In genomic region chr11:130369141-130369691, GRCh38 we compare ENCODE assay signal across 21 cellular contexts. TPM values are rescaled to one million over a fixed set of nuclear protein-coding genes. Genes with fewer than 3 reads are reported as not detected.
DNase-seq lines count a peak whose midpoint lies in the region; ATAC-seq, FAIRE-seq and TF ChIP-seq lines count a peak whose summit lies in the region.
"Had no signal": no experiment of that assay in that cellular context is flagged by ENCODE, and none has a peak within 500 bp of the region (broad histone marks: within the 10 kb centered on the region; RNA-seq: fewer than 3 reads in every experiment).

No MANE protein-coding gene starts in this region.

- H2AFZ ChIP-seq in HepG2 (ENCODE audit: low read length) (no peak overlapping the region), H1 (ENCODE audit: low read length) (no peak overlapping the region)
- H2AFZ ChIP-seq: hepatocyte had no signal

- intact Hi-C loops in HepG2 (cut with micrococcal nuclease; ENCODE audit: unreplicated experiment) = no loop called here
- intact Hi-C loops in right lobe of liver (cut with DNase I) = no loop called here
- intact Hi-C loops in mucosa of descending colon (cut with DNase I, micrococcal nuclease) = no loop called here

- no peak overlapping the region for H3K9ac ChIP-seq in HepG2 (ENCODE audit: insufficient read depth, low read depth, low read length)
- no peak overlapping the region for H3K9ac ChIP-seq in H1 (replicated peaks in 1 of 4; ENCODE audit: extremely low read depth in 1 of 4, low read depth in 3 of 4, low read length in 3 of 4)

- peaks cover 5% of the 10 kb centered on the region for H3K27me3 Mint-ChIP-seq in activated CD8-positive, alpha-beta T cell treated with anti-CD3 and anti-CD28 coated beads, Interleukin-2, amount 10 ng/mL, durations not matched to agents 7 days and 5 days (ENCODE audit: low read depth)

- peak overlapping the region; percentile 46; the same call in 1 of the 2 replicates for H2BK12ac ChIP-seq in H1 (ENCODE audit: low read depth, low read length)

- H3K9me3 ChIP-seq in HepG2 (ENCODE audit: low read length) = no peaks in the 10 kb centered on the region
- no peaks in the 10 kb centered on the region for H3K9me3 ChIP-seq in right lobe of liver
- H3K9me3 ChIP-seq in H1 (ENCODE audit: insufficient read depth in 2 of 2, low read depth in 1 of 2, low read length in 1 of 2) = no peaks in the 10 kb centered on the region
- no peaks in the 10 kb centered on the region for H3K9me3 ChIP-seq in mucosa of descending colon

- H3K4ac ChIP-seq in H1 (replicated peaks; ENCODE audit: insufficient read length, low read depth, low read length) = no peak overlapping the region

- no peaks in the 10 kb centered on the region for H3K4me1 Mint-ChIP-seq in activated CD8-positive, alpha-beta T cell treated with anti-CD3 and anti-CD28 coated beads, Interleukin-2, amount 10 ng/mL, durations not matched to agents 7 days and 5 days (ENCODE audit: low read depth)
- H3K4me1 Mint-ChIP-seq: naive B cell had no signal

- H2BK120ac ChIP-seq in H1 (replicated peaks; ENCODE audit: low read depth, low read length) = no peak overlapping the region

- H4K5ac ChIP-seq in H1 (ENCODE audit: insufficient read length, low read depth, low read length) = no peak overlapping the region

- 52% methylated on average over 6 of the region's 6 CpGs for WGBS in HepG2 (ENCODE audit: low lambda C conversion rate)
- WGBS in right lobe of liver (ENCODE audit: insufficient coverage, low coverage, low lambda C conversion rate, missing lambda C conversion rate) = 67% methylated on average over 5 of the region's 6 CpGs
- WGBS in H1 (ENCODE audit: extremely low coverage in 1 of 2, insufficient coverage in 1 of 2, insufficient read length in 1 of 2, insufficient replicate concordance in 2 of 2, low coverage in 1 of 2, low lambda C conversion rate in 2 of 2, missing lambda C conversion rate in 1 of 2), 2 experiments = 89% methylated on average over 6 of the region's 6 CpGs; no CpG with 5 or more reads in 1 of the 2 experiments

- H3K18ac ChIP-seq in H1 (ENCODE audit: extremely low read depth, low read length) = peak overlapping the region; percentile 19; the same call in 1 of the 2 replicates

- in situ Hi-C loops in HepG2 (cut with HindIII; ENCODE audit: extremely low pct_ligation_motif_present, low pct_unique_long_range_greater_than_20kb) = loop anchor here (10.0 kb wide), 1 partner anchor 154 kb away; no protein-coding TSS in a partner anchor

- no peaks in the 10 kb centered on the region for H3K79me1 ChIP-seq in H1 (ENCODE audit: low read depth, low read length)

- H2BK5ac ChIP-seq in H1 (ENCODE audit: low read depth, low read length) = no peak overlapping the region

- H3K36me3 ChIP-seq in HepG2 (replicated peaks in 1 of 2; ENCODE audit: control insufficient read depth in 1 of 2, insufficient read depth in 2 of 2, low read length in 2 of 2) = no peaks in the 10 kb centered on the region
- no peaks in the 10 kb centered on the region for H3K36me3 ChIP-seq in right lobe of liver
- H3K36me3 ChIP-seq in H1 (ENCODE audit: control insufficient read depth in 2 of 4, insufficient read depth in 4 of 4, low read length in 3 of 4) = no peaks in the 10 kb centered on the region
- no peaks in the 10 kb centered on the region for H3K36me3 ChIP-seq in mucosa of descending colon (ENCODE audit: low read depth)

- no peak overlapping the region for H3K27ac Mint-ChIP-seq in activated CD8-positive, alpha-beta T cell treated with anti-CD3 and anti-CD28 coated beads, Interleukin-2, amount 10 ng/mL, durations not matched to agents 7 days and 5 days
- H3K27ac Mint-ChIP-seq: naive B cell; T-helper 2 cell treated with Interferon-gamma antibody and Interleukin-4, amounts not matched to agents 5 μg/mL and 100 μg/mL, for 36 hours had no signal

- no peak for TF ChIP-seq POLR2A in HepG2 (IDR thresholded peaks at IDR 0.05; ENCODE audit: insufficient read depth in 1 of 2, low read depth in 2 of 2, low read length in 2 of 2)
- no peak for TF ChIP-seq POLR2A in right lobe of liver (IDR thresholded peaks at IDR 0.05)
- TF ChIP-seq POLR2A in H1 (IDR thresholded peaks at IDR 0.05; ENCODE audit: control extremely low read depth in 1 of 2, low read depth in 2 of 2, low read length in 2 of 2) = no peak

- H4K8ac ChIP-seq in H1 (ENCODE audit: extremely low read depth, insufficient read depth, low read length) = no peak overlapping the region

- no peak overlapping the region for H3K23ac ChIP-seq in H1 (ENCODE audit: insufficient read length)

- H2BK15ac ChIP-seq in H1 (ENCODE audit: low read length) = no peak overlapping the region

- H2AK5ac ChIP-seq in H1 (ENCODE audit: low read depth, low read length) = no peak overlapping the region

- no peak for TF ChIP-seq EP300 in HepG2 (IDR thresholded peaks at IDR 0.05; ENCODE audit: low read depth in 2 of 2, low read length in 2 of 2)
- TF ChIP-seq EP300 in HepG2 (CRISPR knock-in tag; IDR thresholded peaks at IDR 0.05; ENCODE audit: borderline replicate concordance) = no peak
- no peak for TF ChIP-seq EP300 in H1 (IDR thresholded peaks at IDR 0.05; ENCODE audit: borderline replicate concordance in 1 of 2, low read depth in 2 of 2, low read length in 2 of 2)

- H4K91ac ChIP-seq in H1 (replicated peaks; ENCODE audit: insufficient read length, low read length) = no peak overlapping the region

- no peaks in the 10 kb centered on the region for H3K79me2 ChIP-seq in HepG2 (ENCODE audit: insufficient read depth, low read length)
- H3K79me2 ChIP-seq in H1 (ENCODE audit: control insufficient read depth in 1 of 2, insufficient read depth in 2 of 2, low read length in 2 of 2) = no peaks in the 10 kb centered on the region
- H3K79me2 ChIP-seq: hepatocyte had no signal

- no peak overlapping the region for H3K14ac ChIP-seq in H1 (ENCODE audit: insufficient read length)

- H3K36me3 Mint-ChIP-seq in activated CD8-positive, alpha-beta T cell treated with anti-CD3 and anti-CD28 coated beads, Interleukin-2, amount 10 ng/mL, durations not matched to agents 7 days and 5 days (ENCODE audit: low read depth) = no peaks in the 10 kb centered on the region
- H3K36me3 Mint-ChIP-seq: naive B cell had no signal

- ATAC-seq in HepG2 (peak; percentile 52), right lobe of liver (no peak), HG02798 (IDR thresholded peaks at IDR 0.05; ENCODE audit: poor library complexity, unreplicated experiment) (no peak), mucosa of descending colon (no peak), HG03571 (IDR thresholded peaks at IDR 0.05; ENCODE audit: unreplicated experiment) (no peak)
- no peak for ATAC-seq in activated CD8-positive, alpha-beta T cell treated with anti-CD3 and anti-CD28 coated beads, Interleukin-2, amount 10 ng/mL, durations not matched to agents 7 days and 5 days
- ATAC-seq: left colon had no signal

- DNase-seq in HepG2 (ENCODE audit: low spot score) (no peak), right lobe of liver (no peak), H1 (ENCODE audit: low read depth in 1 of 2, low spot score in 2 of 2) (no peak), myocyte (ENCODE audit: low read depth) (peak; percentile 62), mucosa of descending colon (no peak)
- no peak for DNase-seq in activated CD8-positive, alpha-beta T cell treated with anti-CD3 and anti-CD28 coated beads, Interleukin-2, amount 10 ng/mL, durations not matched to agents 7 days and 5 days
- DNase-seq: activated CD8-positive, alpha-beta memory T cell treated with anti-CD3 and anti-CD28 coated beads, Interleukin-2, amount 50 U/mL, for 4 hours; activated naive CD4-positive, alpha-beta T cell; Calu3; left colon; naive B cell; NCI-H1417 treated with DMSO at 0.1 percent for 48 hours; NCI-H2227 treated with DMSO at 0.1 percent for 48 hours; retina had no signal

- CTCF ChIA-PET in HepG2 (lab: Yijun Ruan, JAX; ENCODE audit: low intra/inter-chr PET ratio, low total read pairs) = interaction anchor here (1.1 kb wide), 1 partner anchor 156 kb away, joined by 3 read pairs; no protein-coding TSS in a partner anchor
- CTCF ChIA-PET in H1 (lab: Charles Lee; ENCODE audit: partially characterized antibody) = interaction anchor here (0.6 to 2.3 kb wide), 10 partner anchors 21 to 525 kb away, joined by 3 to 10 read pairs (median 3); no protein-coding TSS in a partner anchor
- CTCF ChIA-PET in activated CD8-positive, alpha-beta T cell treated with anti-CD3 and anti-CD28 coated beads, Interleukin-2, amount 10 ng/mL, durations not matched to agents 7 days and 5 days (lab: Charles Lee) = interaction anchor here (3.8 kb wide), 1 partner anchor 156 kb away, joined by 23 read pairs; no protein-coding TSS in a partner anchor

- TF ChIP-seq RAD21 in HepG2 (CRISPR knock-in tag; IDR thresholded peaks at IDR 0.05) (no peak), H1 (IDR thresholded peaks at IDR 0.05 in 1 of 2, conservative IDR thresholded peaks at IDR 0.05 in 1 of 2; ENCODE audit: low read depth in 2 of 2, low read length in 2 of 2) (peak in 1 of 2 experiments; percentile 9; a peak in 1 of 4 replicates)

- H3K4me1 ChIP-seq in HepG2 (ENCODE audit: insufficient read depth, low read length) (no peaks in the 10 kb centered on the region), right lobe of liver (no peaks in the 10 kb centered on the region), H1 (replicated peaks in 1 of 4; ENCODE audit: control insufficient read depth in 3 of 4, insufficient read depth in 4 of 4, low read length in 3 of 4) (peaks cover 0 to 15% (median 2%) of the 10 kb centered on the region in 4 experiments; a peak in 3 of 7 replicates), mucosa of descending colon (ENCODE audit: low read depth) (no peaks in the 10 kb centered on the region)

- no peak overlapping the region for H3K4me3 Mint-ChIP-seq in activated CD8-positive, alpha-beta T cell treated with anti-CD3 and anti-CD28 coated beads, Interleukin-2, amount 10 ng/mL, durations not matched to agents 7 days and 5 days
- H3K4me3 Mint-ChIP-seq: naive B cell; T-helper 2 cell treated with Interferon-gamma antibody and Interleukin-4, amounts not matched to agents 5 μg/mL and 100 μg/mL, for 36 hours had no signal

- POLR2A ChIA-PET in HepG2 (lab: Yijun Ruan, JAX) = no interaction called here
- POLR2A ChIA-PET in H1 (lab: Charles Lee; ENCODE audit: partially characterized antibody) = interaction anchor here (1.1 to 1.6 kb wide), 3 partner anchors 35 to 88 kb away, joined by 3 to 4 read pairs (median 3); no protein-coding TSS in a partner anchor
- POLR2A ChIA-PET in activated CD8-positive, alpha-beta T cell treated with anti-CD3 and anti-CD28 coated beads, Interleukin-2, amount 10 ng/mL, durations not matched to agents 7 days and 5 days (lab: Charles Lee) = no interaction called here

- no peaks in the 10 kb centered on the region for H4K20me1 ChIP-seq in HepG2 (ENCODE audit: insufficient read depth, low read length)
- H4K20me1 ChIP-seq in H1 (replicated peaks in 1 of 2; ENCODE audit: control insufficient read depth in 1 of 2, insufficient read depth in 2 of 2, low read length in 2 of 2) = no peaks in the 10 kb centered on the region

- no peaks in the 10 kb centered on the region for H3K9me3 Mint-ChIP-seq in activated CD8-positive, alpha-beta T cell treated with anti-CD3 and anti-CD28 coated beads, Interleukin-2, amount 10 ng/mL, durations not matched to agents 7 days and 5 days (ENCODE audit: insufficient read depth)
- H3K9me3 Mint-ChIP-seq: naive B cell; T-helper 2 cell treated with Interferon-gamma antibody and Interleukin-4, amounts not matched to agents 5 μg/mL and 100 μg/mL, for 36 hours had no signal

- peak overlapping the region; percentile 44; the same call in 1 of the 2 replicates for H2BK20ac ChIP-seq in H1 (ENCODE audit: low read length)

- H3K27me3 ChIP-seq in HepG2 (ENCODE audit: control insufficient read depth in 1 of 2, insufficient read depth in 2 of 2, low read length in 2 of 2) = peaks cover 0 to 7% of the 10 kb centered on the region in 2 experiments; a peak in 2 of 5 replicates
- no peaks in the 10 kb centered on the region for H3K27me3 ChIP-seq in right lobe of liver
- H3K27me3 ChIP-seq in H1 (replicated peaks in 1 of 4; ENCODE audit: control insufficient read depth in 3 of 4, extremely low read depth in 1 of 4, insufficient read depth in 3 of 4, low read length in 3 of 4) = no peaks in the 10 kb centered on the region

- no peak overlapping the region for H3K27ac ChIP-seq in HepG2 (ENCODE audit: extremely low read length, insufficient read depth, low read length)
- H3K27ac ChIP-seq in right lobe of liver = no peak overlapping the region
- no peak overlapping the region for H3K27ac ChIP-seq in H1 (ENCODE audit: low read depth, low read length)
- H3K27ac ChIP-seq: hepatocyte had no signal

- BruUV-seq in HepG2 (replicated peaks; lab: Mats Ljungman, UMichigan) = no TSS peak

- FAIRE-seq in HepG2 (lab: Jason Lieb, UNC) = no peak
- FAIRE-seq in H1 (lab: Jason Lieb, UNC) = no peak
- FAIRE-seq: G401.6 had no signal

- H3K4me2 ChIP-seq in HepG2 (ENCODE audit: low read depth, low read length) (no peak overlapping the region), H1 (ENCODE audit: insufficient read depth in 1 of 2, low read depth in 2 of 2, low read length in 2 of 2) (no peak overlapping the region)
- H3K4me2 ChIP-seq: hepatocyte had no signal

- H3K23me2 ChIP-seq in H1 (ENCODE audit: low read depth, low read length) = no peaks in the 10 kb centered on the region

- TF ChIP-seq CTCF in HepG2 (CRISPR knock-in tag; IDR thresholded peaks at IDR 0.05) = no peak
- TF ChIP-seq CTCF in right lobe of liver (IDR thresholded peaks at IDR 0.05) = no peak
- peak in 2 of 3 experiments; percentile 21 to 31; a peak in 2 of 4 replicates for TF ChIP-seq CTCF in H1 (IDR thresholded peaks at IDR 0.05; ENCODE audit: control extremely low read depth in 1 of 3, insufficient read depth in 1 of 3, low read depth in 1 of 3, low read length in 3 of 3)
- TF ChIP-seq CTCF in mucosa of descending colon (IDR thresholded peaks at IDR 0.05) = no peak

- no peak overlapping the region for H3K56ac ChIP-seq in H1 (replicated peaks; ENCODE audit: insufficient read length, low read depth, low read length)

- no peak overlapping the region for H3K4me3 ChIP-seq in HepG2 (replicated peaks in 1 of 3; ENCODE audit: insufficient read depth in 1 of 3, low read depth in 2 of 3, low read length in 3 of 3)
- no peak overlapping the region for H3K4me3 ChIP-seq in right lobe of liver
- no peak overlapping the region for H3K4me3 ChIP-seq in H1 (ENCODE audit: extremely low read depth in 1 of 4, insufficient read depth in 2 of 4, low read depth in 3 of 4, low read length in 4 of 4)
- H3K4me3 ChIP-seq in mucosa of descending colon = no peak overlapping the region
- H3K4me3 ChIP-seq: hepatocyte had no signal

RNA-seq across cellular contexts. Expression of gene ZBTB44, which starts 54.5 kb away (rescaled TPM):
- total RNA-seq in HepG2 (2016; rRNA removed; fragmentation: Illumina TruSeq; extraction: Trizol) (19.5 and 23.6 TPM in 2 replicates), right lobe of liver (10 to 100 TPM; 16.3 to 22.4 (median 18.4) TPM), myocyte (20.5 and 28.3 TPM in 2 replicates), mucosa of descending colon (10 to 100 TPM; 26.5 to 56.8 (median 32.4) TPM)
- 140 and 157 TPM in 2 replicates for total RNA-seq in HepG2 (2016; cell fraction: cytosol; rRNA removed; fragmentation: Illumina TruSeq; extraction: Trizol; ENCODE audit: low read depth)
- total RNA-seq in HepG2 (2016; cell fraction: insoluble cytoplasmic fraction; rRNA removed; fragmentation: Illumina TruSeq; extraction: Trizol) = 19.8 and 22.4 TPM in 2 replicates
- total RNA-seq in HepG2 (2016; cell fraction: membrane; rRNA removed; fragmentation: Illumina TruSeq; extraction: Trizol) = 85.9 and 96.1 TPM in 2 replicates
- total RNA-seq in HepG2 (2016; cell fraction: nucleus; rRNA removed; fragmentation: Illumina TruSeq; extraction: Trizol) = 15.5 and 16.5 TPM in 2 replicates
- polyA plus RNA-seq in HepG2 (2011; rRNA removed) (18.9 and 22.8 TPM in 2 replicates), H1 (2011; rRNA removed) (32.8 and 37.2 TPM in 2 replicates)
- polyA plus RNA-seq in HepG2 (2011; cell fraction: cytosol; rRNA removed) = 9.8 and 13.5 TPM in 2 replicates
- polyA plus RNA-seq in HepG2 (2011; cell fraction: nucleus; rRNA removed) = 24.1 and 25.6 TPM in 2 replicates
- polyA plus RNA-seq in HepG2 (2012) = 15.7 and 15.8 TPM in 2 replicates
- polyA plus RNA-seq in HepG2 (2016; cell fraction: cytosol; fragmentation: Illumina TruSeq; extraction: Trizol; ENCODE audit: low read depth) = 7.5 and 8.7 TPM in 2 replicates
- 13.9 and 14.9 TPM in 2 replicates for polyA plus RNA-seq in HepG2 (2016; cell fraction: insoluble cytoplasmic fraction; fragmentation: Illumina TruSeq; extraction: Trizol; ENCODE audit: low read depth)
- polyA plus RNA-seq in HepG2 (2016; cell fraction: membrane; fragmentation: Illumina TruSeq; extraction: Trizol; ENCODE audit: low read depth) = 17.0 and 18.3 TPM in 2 replicates
- 15.1 and 15.4 TPM in 2 replicates for polyA plus RNA-seq in HepG2 (2016; cell fraction: nucleus; fragmentation: Illumina TruSeq; extraction: Trizol; ENCODE audit: insufficient read depth, low read depth)
- polyA minus RNA-seq in HepG2 (2011; rRNA and poly(A)+ RNA removed; ENCODE audit: low replicate concordance) = 51.9 and 64.9 TPM in 2 replicates
- polyA minus RNA-seq in HepG2 (2011; cell fraction: cytosol; rRNA and poly(A)+ RNA removed) = 37.5 and 47.1 TPM in 2 replicates
- 55.4 and 73.1 TPM in 2 replicates for polyA minus RNA-seq in HepG2 (2011; cell fraction: nucleus; rRNA and poly(A)+ RNA removed)
- 146 and 158 TPM in 2 replicates for total RNA-seq in H1 (2021; fragmentation: NEBNext Ultra II Directional; extraction: Animal tissue kit (Norgen Biotek cat#: 25700))
- polyA plus RNA-seq in H1 (2011; cell fraction: cytosol; rRNA removed) = 45.3 TPM
- polyA plus RNA-seq in H1 (2011; cell fraction: nucleus; rRNA removed) = 86.1 TPM
- polyA plus RNA-seq in H1 (2012, experiment 1 of 2) = 35.6 to 70.6 TPM (median 53.9 TPM) in 4 replicates
- 8.2 TPM for polyA plus RNA-seq in H1 (2012, experiment 2 of 2)
- polyA plus RNA-seq in H1 (2013, experiment 1 of 2) = 64.8 TPM
- 64.3 TPM for polyA plus RNA-seq in H1 (2013, experiment 2 of 2)
- polyA minus RNA-seq in H1 (2011; rRNA and poly(A)+ RNA removed) = 263 and 353 TPM in 2 replicates
- polyA minus RNA-seq in H1 (2011; cell fraction: cytosol; rRNA and poly(A)+ RNA removed) = 123 TPM
- 333 TPM for polyA minus RNA-seq in H1 (2011; cell fraction: nucleus; rRNA and poly(A)+ RNA removed)
- 5.5 TPM for polyA plus RNA-seq in myocyte (2012)
- total RNA-seq in activated CD8-positive, alpha-beta T cell treated with anti-CD3 and anti-CD28 coated beads, Interleukin-2, amount 10 ng/mL, durations not matched to agents 7 days and 5 days = 10 to 100 TPM; 37.8 to 42.1 TPM

RNA-seq across cellular contexts. Expression of gene ADAMTS8, which starts 59.2 kb away (rescaled TPM):
- not detected in 2 replicates for total RNA-seq in HepG2 (2016; rRNA removed; fragmentation: Illumina TruSeq; extraction: Trizol)
- not detected in 2 replicates for total RNA-seq in HepG2 (2016; cell fraction: cytosol; rRNA removed; fragmentation: Illumina TruSeq; extraction: Trizol; ENCODE audit: low read depth)
- total RNA-seq in HepG2 (2016; cell fraction: insoluble cytoplasmic fraction; rRNA removed; fragmentation: Illumina TruSeq; extraction: Trizol) = not detected in 2 replicates
- total RNA-seq in HepG2 (2016; cell fraction: membrane; rRNA removed; fragmentation: Illumina TruSeq; extraction: Trizol) = not detected in 2 replicates
- not detected in 2 replicates for total RNA-seq in HepG2 (2016; cell fraction: nucleus; rRNA removed; fragmentation: Illumina TruSeq; extraction: Trizol)
- polyA plus RNA-seq in HepG2 (2011; rRNA removed) = not detected in 2 replicates
- polyA plus RNA-seq in HepG2 (2011; cell fraction: cytosol; rRNA removed) = not detected in 2 replicates
- not detected in 2 replicates for polyA plus RNA-seq in HepG2 (2011; cell fraction: nucleus; rRNA removed)
- not detected in 2 replicates for polyA plus RNA-seq in HepG2 (2012)
- polyA plus RNA-seq in HepG2 (2016; cell fraction: cytosol; fragmentation: Illumina TruSeq; extraction: Trizol; ENCODE audit: low read depth) = not detected in 2 replicates
- not detected in 2 replicates for polyA plus RNA-seq in HepG2 (2016; cell fraction: insoluble cytoplasmic fraction; fragmentation: Illumina TruSeq; extraction: Trizol; ENCODE audit: low read depth)
- not detected in 2 replicates for polyA plus RNA-seq in HepG2 (2016; cell fraction: membrane; fragmentation: Illumina TruSeq; extraction: Trizol; ENCODE audit: low read depth)
- not detected in 2 replicates for polyA plus RNA-seq in HepG2 (2016; cell fraction: nucleus; fragmentation: Illumina TruSeq; extraction: Trizol; ENCODE audit: insufficient read depth, low read depth)
- polyA minus RNA-seq in HepG2 (2011; rRNA and poly(A)+ RNA removed; ENCODE audit: low replicate concordance) = not detected in 2 replicates
- polyA minus RNA-seq in HepG2 (2011; cell fraction: cytosol; rRNA and poly(A)+ RNA removed) = not detected in 2 replicates
- not detected in 2 replicates for polyA minus RNA-seq in HepG2 (2011; cell fraction: nucleus; rRNA and poly(A)+ RNA removed)
- total RNA-seq in right lobe of liver = under 1 TPM in 1 of 6 experiments, not detected in 5; 0.11 TPM
- total RNA-seq in H1 (2021; fragmentation: NEBNext Ultra II Directional; extraction: Animal tissue kit (Norgen Biotek cat#: 25700)) = 15.5 and 16.6 TPM in 2 replicates
- 9.3 and 11.1 TPM in 2 replicates for polyA plus RNA-seq in H1 (2011; rRNA removed)
- polyA plus RNA-seq in H1 (2011; cell fraction: cytosol; rRNA removed) = 10.5 TPM
- 13.6 TPM for polyA plus RNA-seq in H1 (2011; cell fraction: nucleus; rRNA removed)
- polyA plus RNA-seq in H1 (2012, experiment 1 of 2) = 11.6 to 13.7 TPM (median 13.3 TPM) in 4 replicates
- 15.3 TPM for polyA plus RNA-seq in H1 (2012, experiment 2 of 2)
- polyA plus RNA-seq in H1 (2013, experiment 1 of 2) = 14.9 TPM
- polyA plus RNA-seq in H1 (2013, experiment 2 of 2) = 14.2 TPM
- polyA minus RNA-seq in H1 (2011; rRNA and poly(A)+ RNA removed) = 8.3 and 9.9 TPM in 2 replicates
- 10.7 TPM for polyA minus RNA-seq in H1 (2011; cell fraction: cytosol; rRNA and poly(A)+ RNA removed)
- polyA minus RNA-seq in H1 (2011; cell fraction: nucleus; rRNA and poly(A)+ RNA removed) = 5.7 TPM
- total RNA-seq in myocyte = 0.13 and 0.16 TPM in 2 replicates
- polyA plus RNA-seq in myocyte (2012) = 0.57 TPM
- not detected for total RNA-seq in activated CD8-positive, alpha-beta T cell treated with anti-CD3 and anti-CD28 coated beads, Interleukin-2, amount 10 ng/mL, durations not matched to agents 7 days and 5 days
- 10 to 100 TPM in 1 of 3 donors, 1 to 10 TPM in 1, under 1 TPM in 1; 0.38 to 10.5 (median 2.6) TPM for total RNA-seq in mucosa of descending colon
- total RNA-seq: Calu3, HT-29, LHCN-M2 had no signal

Comparison
In these comparisons a context has a peak if more than half of its experiments do, and no peak if none do; other contexts are left out.
1. CTCF ChIP-seq: peak in H1 (2 of 3); none in HepG2 (single experiment), right lobe of liver (0 of 4) and mucosa of descending colon (single experiment).
2. Of the 41 proteins assayed by ChIP-seq in both HepG2 and H1: peak only in HepG2: none; only in H1: CTCF; in both: none; in neither: 39; mixed calls (peak in some experiments, not most) for 1.